ENCODE assay signal across 22 cellular contexts in genomic region chr21:25939396-25939761, GRCh38.
"Had no signal": no experiment of that assay in that cellular context is flagged by ENCODE, and none has a peak within 500 bp of the region (broad histone marks: within the 10 kb centered on the region; RNA-seq: fewer than 3 reads in every experiment).

No MANE protein-coding gene starts in this region.

- H3K27ac ChIP-seq: brain microvascular endothelial cell, pancreas, right lobe of liver, thoracic aorta, upper lobe of right lung had no signal

- H3K36me3 ChIP-seq: brain microvascular endothelial cell, pancreas, right lobe of liver, thoracic aorta, upper lobe of right lung had no signal

- DNase-seq: activated CD4-positive, alpha-beta memory T cell treated with anti-CD3 and anti-CD28 coated beads, Interleukin-2, amount 10 ng/mL, durations not matched to agents 7 days and 5 days; activated CD4-positive, alpha-beta T cell treated with anti-CD3 and anti-CD28 coated beads for 36 hours; activated CD8-positive, alpha-beta memory T cell treated with anti-CD3 and anti-CD28 coated beads, Interleukin-2, amount 10 ng/mL, durations not matched to agents 7 days and 5 days; activated naive CD4-positive, alpha-beta T cell; activated naive CD8-positive, alpha-beta T cell treated with anti-CD3 and anti-CD28 coated beads, Interleukin-2, amount 10 ng/mL, durations not matched to agents 7 days and 5 days; anterior cingulate cortex; brain microvascular endothelial cell; cerebellar nuclear complex; cortex of kidney; effector CD4-positive, alpha-beta T cell; foreskin fibroblast; hippocampal formation; naive thymus-derived CD8-positive, alpha-beta T cell; pancreas; right lobe of liver; stimulated activated CD4-positive, alpha-beta T cell treated with anti-CD3 and anti-CD28 coated beads, Interleukin-4, amount 100 ng/mL, for 1 hour; stimulated activated naive CD8-positive, alpha-beta T cell treated with anti-CD3 and anti-CD28 coated beads, Interleukin-15, amount 100 ng/mL, for 72 hours; SW 1271; T-helper 2 cell; upper lobe of right lung had no signal

- H3K27me3 ChIP-seq: brain microvascular endothelial cell, pancreas, right lobe of liver, upper lobe of right lung had no signal

- H3K9me3 ChIP-seq: pancreas, right lobe of liver, thoracic aorta, upper lobe of right lung had no signal

- H3K4me3 ChIP-seq: pancreas, right lobe of liver, thoracic aorta, upper lobe of right lung had no signal

- ATAC-seq: activated CD4-positive, alpha-beta T cell treated with anti-CD3 and anti-CD28 coated beads for 36 hours; activated CD8-positive, alpha-beta memory T cell treated with anti-CD3 and anti-CD28 coated beads, Interleukin-2, amount 10 ng/mL, durations not matched to agents 7 days and 5 days; activated T-helper 17 cell treated with anti-CD3 and anti-CD28 coated beads, Interleukin-2, amount 50 U/mL, for 72 hours; naive thymus-derived CD8-positive, alpha-beta T cell; pancreas; right lobe of liver; stimulated activated naive CD8-positive, alpha-beta T cell treated with anti-CD3 and anti-CD28 coated beads, Interleukin-15, amount 100 ng/mL, for 72 hours; upper lobe of right lung had no signal
